In genomic region chr1:241942738-241943137, GRCh38 we compare ENCODE assay signal across 10 cellular contexts. TPM values are rescaled to one million over a fixed set of nuclear protein-coding genes. Genes with fewer than 3 reads are reported as not detected.
"Had no signal": no experiment of that assay in that cellular context is flagged by ENCODE, and none has a peak within 500 bp of the region (broad histone marks: within the 10 kb centered on the region; RNA-seq: fewer than 3 reads in every experiment).

No MANE protein-coding gene starts in this region.

- H3K4me1 ChIP-seq: HAP-1 had no signal

- H3K36me3 Mint-ChIP-seq: IgD-negative memory B cell had no signal

- ATAC-seq: HCT116, HepG2 had no signal

- H3K4me1 Mint-ChIP-seq: IgD-negative memory B cell had no signal

- DNase-seq: GOT3, H7, HFFc6, KG1 had no signal

- H3K4me3 ChIP-seq: HAP-1 had no signal

- H3K27ac Mint-ChIP-seq: HFFc6, IgD-negative memory B cell had no signal

- H3K36me3 ChIP-seq: HAP-1 had no signal

- H3K4me3 Mint-ChIP-seq: HFFc6, IgD-negative memory B cell had no signal

- H3K9me3 Mint-ChIP-seq: HFFc6 had no signal

- H3K9me3 ChIP-seq: HAP-1 had no signal

RNA-seq across cellular contexts. Expression of gene BECN2, which starts 14.8 kb away (rescaled TPM):
- total RNA-seq: H4, H7, HepG2, HFFc6, HT1080 had no signal

RNA-seq across cellular contexts. Expression of gene MAP1LC3C, which starts 56.2 kb away (rescaled TPM):
- total RNA-seq: HepG2, HFFc6, HT1080 had no signal
